ENCODE assay signal across 8 cellular contexts in the genomic region with DNA sequence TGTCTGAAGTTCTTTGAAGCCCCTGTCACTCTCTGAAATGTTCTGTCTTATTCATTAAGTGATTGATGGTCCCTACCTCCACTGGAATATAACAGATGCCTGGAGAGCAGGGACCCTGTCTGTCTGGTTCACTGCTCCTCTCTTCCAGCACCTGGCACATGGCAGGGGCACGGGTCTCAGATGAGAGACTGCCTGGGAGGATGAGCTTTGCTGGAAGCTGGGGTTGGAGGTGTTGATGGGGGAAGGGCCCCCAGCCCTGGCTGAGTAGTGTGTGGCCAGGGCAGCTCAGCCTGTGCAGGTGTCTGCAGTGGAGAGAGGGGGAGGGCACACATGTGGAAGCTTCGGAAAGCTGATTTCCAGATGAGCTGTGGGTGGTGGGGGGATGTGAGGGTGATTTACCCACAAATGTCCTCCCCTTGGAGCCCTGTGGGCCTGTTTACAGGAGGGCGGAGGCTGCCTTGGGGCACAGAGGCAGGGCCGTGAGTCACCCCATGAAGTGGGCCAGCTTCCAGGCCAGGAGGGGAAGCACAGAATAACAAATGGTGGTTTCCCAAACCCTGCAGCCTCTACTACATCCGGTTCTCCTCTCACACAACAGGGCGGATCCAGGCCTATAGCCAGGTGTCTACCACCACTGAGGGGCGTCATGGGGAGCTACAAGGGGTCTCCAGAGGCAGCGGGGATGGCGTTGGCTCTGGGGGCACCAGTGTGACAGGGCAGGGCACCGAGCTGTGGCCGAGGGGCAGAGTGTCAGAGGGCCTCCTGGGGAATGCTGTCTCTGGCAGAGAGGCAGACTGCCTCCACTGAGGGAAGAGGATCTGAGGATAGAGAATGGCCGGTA. TPM values are rescaled to one million over a fixed set of nuclear protein-coding genes. Genes with fewer than 3 reads are reported as not detected.
DNase-seq lines count a peak whose midpoint lies in the region; ATAC-seq and TF ChIP-seq lines count a peak whose summit lies in the region.

No MANE protein-coding gene starts in this region.

- H3K9me3 Mint-ChIP-seq in neural progenitor cell: no peaks in the 10 kb centered on the region

- H3F3A ChIP-seq in neural progenitor cell (ENCODE audit: low read depth): no peaks in the 10 kb centered on the region

- H3K36me3 Mint-ChIP-seq in neural progenitor cell: no peaks in the 10 kb centered on the region

- H3K4me3 ChIP-seq in HFF-Myc (replicated peaks; ENCODE audit: low read depth, low read length) (no peak overlapping the region; the same call in 1 of the 2 replicates), neural progenitor cell (no peak overlapping the region), thoracic aorta (peak overlapping the region; percentile 29)
- H3K4me3 ChIP-seq in effector memory CD4-positive, alpha-beta T cell (ENCODE audit: insufficient read depth, low read depth, low read length, poor library complexity, severe bottlenecking): no peak overlapping the region

- H3K4me2 ChIP-seq in neural progenitor cell: no peak overlapping the region

- peaks cover 44% of the 10 kb centered on the region for H3K4me1 Mint-ChIP-seq in neural progenitor cell

- no peaks in the 10 kb centered on the region for H3K36me3 ChIP-seq in effector memory CD4-positive, alpha-beta T cell (ENCODE audit: control insufficient read depth, insufficient read depth, low read length)
- H3K36me3 ChIP-seq in neural progenitor cell: no peaks in the 10 kb centered on the region
- no peaks in the 10 kb centered on the region for H3K36me3 ChIP-seq in thoracic aorta

- ATAC-seq in thoracic aorta (ENCODE audit: insufficient number of reproducible peaks, low FRiP score, low read depth) (peak; percentile 84), HG03025 (IDR thresholded peaks at IDR 0.05; ENCODE audit: low FRiP score, unreplicated experiment) (no peak)

- H3K4me1 ChIP-seq in effector memory CD4-positive, alpha-beta T cell (ENCODE audit: control insufficient read depth, insufficient read depth, low read length, poor library complexity, severe bottlenecking): peaks cover 14% of the 10 kb centered on the region
- H3K4me1 ChIP-seq in neural progenitor cell (no peaks in the 10 kb centered on the region), thoracic aorta (ENCODE audit: control insufficient read depth in 1 of 2, low read depth in 2 of 2) (peaks cover 44 to 52% of the 10 kb centered on the region in 2 donors)

- TF ChIP-seq CTCF in HFF-Myc (IDR thresholded peaks at IDR 0.05; ENCODE audit: low read depth, low read length, missing control alignments) (no peak), neural progenitor cell (IDR thresholded peaks at IDR 0.05) (no peak), thoracic aorta (IDR thresholded peaks at IDR 0.05) (no peak)

- peaks cover 10% of the 10 kb centered on the region for H3K27me3 Mint-ChIP-seq in neural progenitor cell (ENCODE audit: insufficient read depth, low read depth)

- H3K27ac Mint-ChIP-seq in neural progenitor cell: no peak overlapping the region

- no peak overlapping the region for H2AFZ ChIP-seq in neural progenitor cell (replicated peaks)

- H3K27me3 ChIP-seq in effector memory CD4-positive, alpha-beta T cell (replicated peaks; ENCODE audit: control insufficient read depth, insufficient read depth, low read length, poor library complexity, severe bottlenecking): no peaks in the 10 kb centered on the region
- peaks cover 8% of the 10 kb centered on the region for H3K27me3 ChIP-seq in neural progenitor cell
- H3K27me3 ChIP-seq in thoracic aorta (replicated peaks; ENCODE audit: insufficient read depth): no peaks in the 10 kb centered on the region

- H3K27ac ChIP-seq in effector memory CD4-positive, alpha-beta T cell (ENCODE audit: insufficient read depth, low read length, poor library complexity, severe bottlenecking): peak overlapping the region; percentile 49
- H3K27ac ChIP-seq in neural progenitor cell (no peak overlapping the region), thoracic aorta (peak overlapping the region; percentile 80 to 86)

- H3K9me3 ChIP-seq in effector memory CD4-positive, alpha-beta T cell (ENCODE audit: control insufficient read depth, low read length): no peaks in the 10 kb centered on the region
- H3K9me3 ChIP-seq in neural progenitor cell (ENCODE audit: low read depth): no peaks in the 10 kb centered on the region
- H3K9me3 ChIP-seq in thoracic aorta: no peaks in the 10 kb centered on the region

- H3K9ac ChIP-seq in neural progenitor cell: no peak overlapping the region

- no peaks in the 10 kb centered on the region for H3K79me2 ChIP-seq in neural progenitor cell (ENCODE audit: low read depth)

- peak; percentile 16 for TF ChIP-seq POLR2A in GM15510 (IDR thresholded peaks at IDR 0.05; ENCODE audit: borderline replicate concordance, extremely low read depth, insufficient read length)

- peak; percentile 92 for DNase-seq in HFF-Myc (ENCODE audit: extremely low read depth, low read depth)
- DNase-seq in NCI-H1694 (lab: John Stamatoyannopoulos, UW): peak; percentile 44
- peak; percentile 46 for DNase-seq in activated CD4-positive, alpha-beta T cell treated with anti-CD3 and anti-CD28 coated beads, Interleukin-2, amount 50 U/mL, for 1 hour
- peak; percentile 34 to 46 (median 45) for DNase-seq in effector memory CD4-positive, alpha-beta T cell
- no peak for DNase-seq in neural progenitor cell (ENCODE audit: low spot score)
- peak; percentile 75 for DNase-seq in thoracic aorta (ENCODE audit: low spot score)

- no peaks in the 10 kb centered on the region for H4K20me1 ChIP-seq in neural progenitor cell (ENCODE audit: low read depth)

- peak overlapping the region; percentile 59 for H3K4me3 Mint-ChIP-seq in neural progenitor cell

RNA-seq across cellular contexts. Expression of gene KRT7, which starts 11.0 kb away (rescaled TPM):
- 3.2 TPM in 1 of 2 replicates, not detected in the other for total RNA-seq in neural progenitor cell (ENCODE audit: low replicate concordance)
- total RNA-seq in thoracic aorta: 100 to 1,000 TPM in 1 of 2 donors, 10 to 100 TPM in 1; 24.1 to 105 TPM

RNA-seq across cellular contexts. Expression of gene KRT86, which starts 30.5 kb away (rescaled TPM):
- total RNA-seq in neural progenitor cell (ENCODE audit: low replicate concordance) (not detected in 2 replicates), thoracic aorta (1 to 10 TPM in 1 of 2 donors, not detected in 1; 9.3 TPM)

RNA-seq across cellular contexts. Expression of gene KRT81, which starts 47.3 kb away (rescaled TPM):
- total RNA-seq in neural progenitor cell (ENCODE audit: low replicate concordance) (0.09 TPM in 1 of 2 replicates, not detected in the other), thoracic aorta (1 to 10 TPM in 1 of 2 donors, not detected in 1; 5.1 TPM)

RNA-seq across cellular contexts. Expression of gene KRT80, which starts 52.2 kb away (rescaled TPM):
- total RNA-seq in neural progenitor cell (ENCODE audit: low replicate concordance) (0.12 TPM in 1 of 2 replicates, not detected in the other), thoracic aorta (under 1 TPM; 0.21 to 0.41 TPM)
